1 cellular context compared by ENCODE assay signal in genomic region chr12:56362130-56363059, GRCh38.
TF ChIP-seq lines count a peak whose summit lies in the region.

TSS of gene APOF (minus strand) at chr12:56362857. CDS start at chr12:56362745, 112 bp downstream.

TF ChIP-seq in HepG2, 621 proteins besides CTCF, POLR2A, EP300 and RAD21 (continued from another document and continues in another):
- TF ChIP-seq MLX (CRISPR knock-in tag; IDR thresholded peaks at IDR 0.05) (peak; percentile 20; the same call in 1 of the 2 replicates), ZNF501 (CRISPR knock-in tag; IDR thresholded peaks at IDR 0.05) (0 out of 2 replicates have a peak, but pooled peaks have one; percentile 2), MAX (IDR thresholded peaks at IDR 0.05) (no peak; the same call in 1 of the 2 replicates), TBL1XR1 (IDR thresholded peaks at IDR 0.05; ENCODE audit: borderline replicate concordance, low read length, partially characterized antibody) (peak; percentile 26), ISL2 (CRISPR knock-in tag; IDR thresholded peaks at IDR 0.05) (peak; percentile 69; the same call in 1 of the 2 replicates), SAFB2 (CRISPR knock-in tag; IDR thresholded peaks at IDR 0.05; ENCODE audit: borderline replicate concordance, low read depth) (no peak), RELA (CRISPR knock-in tag; IDR thresholded peaks at IDR 0.05) (no peak), ZNF331 (CRISPR knock-in tag; IDR thresholded peaks at IDR 0.05) (peak; percentile 26; the same call in 1 of the 2 replicates), ERF (CRISPR knock-in tag; IDR thresholded peaks at IDR 0.05) (peak; percentile 49), HDAC2 (CRISPR knock-in tag; IDR thresholded peaks at IDR 0.05) (peak; percentile 66; the same call in 1 of the 2 replicates), GFI1 (CRISPR knock-in tag; IDR thresholded peaks at IDR 0.05; ENCODE audit: borderline replicate concordance) (peak; percentile 55), FOXP1 (IDR thresholded peaks at IDR 0.05) (no peak), FOXP1 (CRISPR knock-in tag; IDR thresholded peaks at IDR 0.05) (peak; percentile 39; the same call in 1 of the 2 replicates), SOX5 (CRISPR knock-in tag; IDR thresholded peaks at IDR 0.05; ENCODE audit: borderline replicate concordance) (peak; percentile 68; the same call in 1 of the 2 replicates), ZNF747 (CRISPR knock-in tag; IDR thresholded peaks at IDR 0.05; ENCODE audit: borderline replicate concordance) (no peak), KAT8 (CRISPR knock-in tag; IDR thresholded peaks at IDR 0.05) (0 out of 2 replicates have a peak, but pooled peaks have one; percentile 43), ZSCAN29 (CRISPR knock-in tag; conservative IDR thresholded peaks at IDR 0.05) (0 out of 2 replicates have a peak, but pooled peaks have one; percentile 42), ZNF609 (CRISPR knock-in tag; IDR thresholded peaks at IDR 0.05; ENCODE audit: borderline replicate concordance) (peak; percentile 83; the same call in 1 of the 2 replicates), RXRB (CRISPR knock-in tag; IDR thresholded peaks at IDR 0.05; ENCODE audit: borderline replicate concordance) (peak; percentile 75; the same call in 1 of the 2 replicates), KLF12 (CRISPR knock-in tag; IDR thresholded peaks at IDR 0.05; ENCODE audit: borderline replicate concordance) (no peak), SIX1 (CRISPR knock-in tag; IDR thresholded peaks at IDR 0.05; ENCODE audit: borderline replicate concordance) (peak; percentile 55; the same call in 1 of the 2 replicates), ZBTB8A (CRISPR knock-in tag; IDR thresholded peaks at IDR 0.05; ENCODE audit: borderline replicate concordance, low read depth) (peak; percentile 51; the same call in 1 of the 2 replicates), CREM (IDR thresholded peaks at IDR 0.05) (peak; percentile 69; the same call in 1 of the 2 replicates), CREM (CRISPR knock-in tag; IDR thresholded peaks at IDR 0.05) (no peak), ZFX (CRISPR knock-in tag; IDR thresholded peaks at IDR 0.05; ENCODE audit: low read depth) (peak; percentile 18; the same call in 1 of the 2 replicates), TFE3 (CRISPR knock-in tag; IDR thresholded peaks at IDR 0.05) (peak; percentile 57; the same call in 1 of the 2 replicates), ETV5 (CRISPR knock-in tag; IDR thresholded peaks at IDR 0.05; ENCODE audit: borderline replicate concordance) (peak; percentile 92), ZNF121 (CRISPR knock-in tag; IDR thresholded peaks at IDR 0.05) (peak; percentile 91), FOXO1 (CRISPR knock-in tag; IDR thresholded peaks at IDR 0.05) (peak; percentile 62), ZNF484 (CRISPR knock-in tag; IDR thresholded peaks at IDR 0.05; ENCODE audit: borderline replicate concordance, low read depth) (no peak), PPARG (CRISPR knock-in tag; conservative IDR thresholded peaks at IDR 0.05) (peak; percentile 91), NCOA2 (CRISPR knock-in tag; IDR thresholded peaks at IDR 0.05) (peak; percentile 74), ARID3A (IDR thresholded peaks at IDR 0.05; ENCODE audit: low read depth, low read length) (peak; percentile 63), SAP130 (CRISPR knock-in tag; IDR thresholded peaks at IDR 0.05; ENCODE audit: low read depth) (peak; percentile 73), ZNF770 (CRISPR knock-in tag; IDR thresholded peaks at IDR 0.05) (peak; percentile 89), HOMEZ (CRISPR knock-in tag; IDR thresholded peaks at IDR 0.05; ENCODE audit: low read depth) (peak; percentile 56; the same call in 1 of the 2 replicates), ARID4A (CRISPR knock-in tag; IDR thresholded peaks at IDR 0.05; ENCODE audit: borderline replicate concordance) (peak; percentile 50; the same call in 1 of the 2 replicates), CCAR2 (optimal IDR thresholded peaks at IDR 0.05; ENCODE audit: low read depth, low read length) (no peak)
